ENCODE assay signal across 2 cellular contexts in genomic region chr4:86487738-86488137, GRCh38.
TF ChIP-seq lines count a peak whose summit lies in the region.

No MANE protein-coding gene starts in this region.

TF ChIP-seq in IMR-90, 13 proteins besides CTCF, POLR2A, EP300 and RAD21:
- TF ChIP-seq CEBPB (IDR thresholded peaks at IDR 0.05; ENCODE audit: low read depth, low read length), result peak; percentile 81
- TF ChIP-seq MXI1 (IDR thresholded peaks at IDR 0.05; ENCODE audit: borderline replicate concordance, low read depth, low read length), result no peak

TF ChIP-seq in H1, 55 proteins besides CTCF, POLR2A, EP300 and RAD21:
- no peak for TF ChIP-seq RFX5 (IDR thresholded peaks at IDR 0.05; ENCODE audit: borderline replicate concordance, low read depth, low read length)
- TF ChIP-seq CEBPB (IDR thresholded peaks at IDR 0.05; ENCODE audit: low read depth, low read length), result peak; percentile 67; the same call in 1 of the 2 replicates
TF ChIP-seq in H1: peak in this region for 1.
